17 cellular contexts compared by ENCODE assay signal in the genomic region with DNA sequence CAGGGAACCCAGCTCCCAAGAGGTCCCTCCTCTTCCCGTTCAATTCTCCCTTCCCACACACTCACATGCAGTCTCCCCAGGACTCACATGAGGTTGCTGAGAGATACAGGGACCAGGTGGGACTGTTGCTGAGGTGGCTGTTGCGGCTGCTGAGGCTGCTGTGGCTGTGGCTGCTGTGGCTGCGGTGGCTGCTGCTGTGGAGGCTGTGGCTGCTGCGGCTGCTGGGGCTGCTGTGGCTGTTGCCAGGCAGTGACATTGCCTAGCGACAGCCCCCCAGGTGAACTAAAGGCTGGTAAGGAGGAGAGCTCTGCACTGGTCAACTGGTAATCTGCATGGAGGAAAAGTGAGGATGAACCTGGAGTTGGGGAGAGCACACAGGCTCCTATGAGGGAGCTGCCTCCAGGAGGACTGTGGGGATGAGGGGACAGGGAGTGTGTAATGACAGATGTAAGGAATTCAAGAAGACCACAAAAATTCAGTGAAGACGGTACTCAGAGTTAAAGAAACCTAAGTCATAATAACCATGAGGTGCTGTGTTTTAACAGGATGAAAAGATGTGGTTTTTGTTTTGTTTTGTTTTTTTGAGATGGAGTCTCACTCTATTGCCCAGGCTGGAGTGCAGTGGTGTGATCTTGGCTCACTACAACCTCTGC. TPM values are rescaled to one million over a fixed set of nuclear protein-coding genes. Genes with fewer than 3 reads are reported as not detected.
A peak's percentile ranks its signal among the peaks of the same experiment; 100 is the strongest.
DNase-seq lines count a peak whose midpoint lies in the region; ATAC-seq, FAIRE-seq and TF ChIP-seq lines count a peak whose summit lies in the region.
"Had no signal": no experiment of that assay in that cellular context is flagged by ENCODE, and none has a peak within 500 bp of the region (broad histone marks: within the 10 kb centered on the region; RNA-seq: fewer than 3 reads in every experiment).

No MANE protein-coding gene starts in this region.

- no peak for ATAC-seq in stimulated activated naive CD8-positive, alpha-beta T cell treated with anti-CD3 and anti-CD28 coated beads, Interleukin-15, amount 100 ng/mL, for 72 hours
- no peak for ATAC-seq in activated CD8-positive, alpha-beta T cell treated with anti-CD3 and anti-CD28 coated beads, Interleukin-2, amount 10 ng/mL, durations not matched to agents 7 days and 5 days
- ATAC-seq: left colon had no signal

- TF ChIP-seq POLR2A in vagina (IDR thresholded peaks at IDR 0.05) (no peak), GM12891 (IDR thresholded peaks at IDR 0.05; ENCODE audit: low read depth, low read length) (no peak)

- no peak for DNase-seq in stimulated activated naive CD8-positive, alpha-beta T cell treated with anti-CD3 and anti-CD28 coated beads, Interleukin-15, amount 100 ng/mL, for 72 hours
- DNase-seq in activated CD8-positive, alpha-beta T cell treated with anti-CD3 and anti-CD28 coated beads, Interleukin-2, amount 10 ng/mL, durations not matched to agents 7 days and 5 days = no peak
- DNase-seq in immature natural killer cell = no peak
- DNase-seq in vagina (ENCODE audit: extremely low spot score in 2 of 2) = no peak
- no peak for DNase-seq in GM12891 (ENCODE audit: insufficient read length, low spot score)
- DNase-seq in mucosa of gallbladder (ENCODE audit: low spot score) = no peak
- DNase-seq in stimulated activated naive CD4-positive, alpha-beta T cell treated with Interleukin-2 at 50 U/mL for 16 hours (lab: John Stamatoyannopoulos, UW) = no peak
- DNase-seq: activated CD4-positive, alpha-beta T cell treated with anti-CD3 and anti-CD28 coated beads, Interleukin-2, amount 50 U/mL, for 1 hour; Karpas-422; left colon; NCI-H1105 treated with DMSO at 0.1 percent for 48 hours; NCI-H524; SW 1271; transverse colon had no signal

- H3K36me3 Mint-ChIP-seq in stimulated activated naive CD8-positive, alpha-beta T cell treated with anti-CD3 and anti-CD28 coated beads, Interleukin-15, Interleukin-2, amounts not matched to agents 100 ng/mL and 50 ng/mL, for 24 hours (ENCODE audit: low read depth) = peaks cover 46% of the 10 kb centered on the region
- peaks cover 45% of the 10 kb centered on the region for H3K36me3 Mint-ChIP-seq in activated CD8-positive, alpha-beta T cell treated with anti-CD3 and anti-CD28 coated beads, Interleukin-2, amount 10 ng/mL, durations not matched to agents 7 days and 5 days (ENCODE audit: low read depth)
- peaks cover 9 to 43% (median 20%) of the 10 kb centered on the region in 3 donors for H3K36me3 Mint-ChIP-seq in immature natural killer cell

- FAIRE-seq in GM12891 (lab: Jason Lieb, UNC) = no peak
- FAIRE-seq: H54 had no signal

- no peaks in the 10 kb centered on the region for H3K27me3 Mint-ChIP-seq in stimulated activated naive CD8-positive, alpha-beta T cell treated with anti-CD3 and anti-CD28 coated beads, Interleukin-15, Interleukin-2, amounts not matched to agents 100 ng/mL and 50 ng/mL, for 24 hours
- no peaks in the 10 kb centered on the region for H3K27me3 Mint-ChIP-seq in stimulated activated naive CD8-positive, alpha-beta T cell treated with anti-CD3 and anti-CD28 coated beads, Interleukin-15, amount 100 ng/mL, for 72 hours
- H3K27me3 Mint-ChIP-seq in activated CD8-positive, alpha-beta T cell treated with anti-CD3 and anti-CD28 coated beads, Interleukin-2, amount 10 ng/mL, durations not matched to agents 7 days and 5 days (ENCODE audit: low read depth) = no peaks in the 10 kb centered on the region
- H3K27me3 Mint-ChIP-seq in immature natural killer cell (ENCODE audit: low read depth in 3 of 3) = peaks cover 22 to 38% (median 27%) of the 10 kb centered on the region in 3 donors

- H3K27ac Mint-ChIP-seq in stimulated activated naive CD8-positive, alpha-beta T cell treated with anti-CD3 and anti-CD28 coated beads, Interleukin-15, Interleukin-2, amounts not matched to agents 100 ng/mL and 50 ng/mL, for 24 hours = peak overlapping the region; percentile 57
- H3K27ac Mint-ChIP-seq in stimulated activated naive CD8-positive, alpha-beta T cell treated with anti-CD3 and anti-CD28 coated beads, Interleukin-15, amount 100 ng/mL, for 72 hours = peak overlapping the region in 1 of 2 donors; percentile 85
- peak overlapping the region; percentile 8 for H3K27ac Mint-ChIP-seq in activated CD8-positive, alpha-beta T cell treated with anti-CD3 and anti-CD28 coated beads, Interleukin-2, amount 10 ng/mL, durations not matched to agents 7 days and 5 days
- peak overlapping the region in 5 of 6 donors; percentile 36 to 84 (median 46) for H3K27ac Mint-ChIP-seq in immature natural killer cell

- intact Hi-C loops in vagina (cut with DNase I) = no loop called here

- H3K4me1 Mint-ChIP-seq in stimulated activated naive CD8-positive, alpha-beta T cell treated with anti-CD3 and anti-CD28 coated beads, Interleukin-15, Interleukin-2, amounts not matched to agents 100 ng/mL and 50 ng/mL, for 24 hours (ENCODE audit: low read depth) = peaks cover 4% of the 10 kb centered on the region
- peaks cover 43% of the 10 kb centered on the region for H3K4me1 Mint-ChIP-seq in stimulated activated naive CD8-positive, alpha-beta T cell treated with anti-CD3 and anti-CD28 coated beads, Interleukin-15, amount 100 ng/mL, for 72 hours
- peaks cover 7% of the 10 kb centered on the region for H3K4me1 Mint-ChIP-seq in activated CD8-positive, alpha-beta T cell treated with anti-CD3 and anti-CD28 coated beads, Interleukin-2, amount 10 ng/mL, durations not matched to agents 7 days and 5 days (ENCODE audit: low read depth)
- peaks cover 4 to 23% of the 10 kb centered on the region in 2 donors for H3K4me1 Mint-ChIP-seq in immature natural killer cell

- POLR2A ChIA-PET in activated CD8-positive, alpha-beta T cell treated with anti-CD3 and anti-CD28 coated beads, Interleukin-2, amount 10 ng/mL, durations not matched to agents 7 days and 5 days (lab: Charles Lee) = interaction anchor here (0.8 to 1.1 kb wide), 2 partner anchors 123 to 148 kb away, joined by 3 to 4 read pairs; a partner anchor contains a TSS

- H3K4me3 ChIP-seq in vagina = no peak overlapping the region
- H3K4me3 ChIP-seq: breast epithelium, transverse colon had no signal

- H3K4me1 ChIP-seq in vagina = peaks cover 32% of the 10 kb centered on the region

- H3K27me3 ChIP-seq in vagina = no peaks in the 10 kb centered on the region
- H3K27me3 ChIP-seq: breast epithelium, transverse colon had no signal

- no peak overlapping the region for H3K4me3 Mint-ChIP-seq in stimulated activated naive CD8-positive, alpha-beta T cell treated with anti-CD3 and anti-CD28 coated beads, Interleukin-15, Interleukin-2, amounts not matched to agents 100 ng/mL and 50 ng/mL, for 24 hours
- no peak overlapping the region for H3K4me3 Mint-ChIP-seq in stimulated activated naive CD8-positive, alpha-beta T cell treated with anti-CD3 and anti-CD28 coated beads, Interleukin-15, amount 100 ng/mL, for 72 hours
- H3K4me3 Mint-ChIP-seq in activated CD8-positive, alpha-beta T cell treated with anti-CD3 and anti-CD28 coated beads, Interleukin-2, amount 10 ng/mL, durations not matched to agents 7 days and 5 days = no peak overlapping the region
- H3K4me3 Mint-ChIP-seq in immature natural killer cell = no peak overlapping the region

- peak overlapping the region; percentile 83 for H3K27ac ChIP-seq in vagina

- TF ChIP-seq CTCF in vagina (IDR thresholded peaks at IDR 0.05) = no peak

- H3K36me3 ChIP-seq in vagina = peaks cover 4 to 75% of the 10 kb centered on the region in 2 donors

- no peaks in the 10 kb centered on the region for H3K9me3 Mint-ChIP-seq in stimulated activated naive CD8-positive, alpha-beta T cell treated with anti-CD3 and anti-CD28 coated beads, Interleukin-15, Interleukin-2, amounts not matched to agents 100 ng/mL and 50 ng/mL, for 24 hours
- no peaks in the 10 kb centered on the region for H3K9me3 Mint-ChIP-seq in stimulated activated naive CD8-positive, alpha-beta T cell treated with anti-CD3 and anti-CD28 coated beads, Interleukin-15, amount 100 ng/mL, for 72 hours
- no peaks in the 10 kb centered on the region for H3K9me3 Mint-ChIP-seq in activated CD8-positive, alpha-beta T cell treated with anti-CD3 and anti-CD28 coated beads, Interleukin-2, amount 10 ng/mL, durations not matched to agents 7 days and 5 days (ENCODE audit: insufficient read depth)
- H3K9me3 Mint-ChIP-seq in immature natural killer cell = no peaks in the 10 kb centered on the region

- CTCF ChIA-PET in activated CD8-positive, alpha-beta T cell treated with anti-CD3 and anti-CD28 coated beads, Interleukin-2, amount 10 ng/mL, durations not matched to agents 7 days and 5 days (lab: Charles Lee) = interaction anchor here (1.0 to 3.1 kb wide), 3 partner anchors 12 to 83 kb away, joined by 3 to 9 read pairs (median 5); no protein-coding TSS in a partner anchor

- H3K9me3 ChIP-seq in vagina = no peaks in the 10 kb centered on the region
- H3K9me3 ChIP-seq: breast epithelium, transverse colon had no signal

TF ChIP-seq in GM12891, 5 proteins besides CTCF, POLR2A, EP300 and RAD21:
- TF ChIP-seq POU2F2 (IDR thresholded peaks at IDR 0.05; ENCODE audit: low read depth, low read length) (no peak), TAF1 (IDR thresholded peaks at IDR 0.05; ENCODE audit: low read depth, low read length) (no peak), POLR2AphosphoS5 (IDR thresholded peaks at IDR 0.05; ENCODE audit: low read depth, low read length) (no peak), PAX5 (IDR thresholded peaks at IDR 0.05; ENCODE audit: insufficient read depth, low read length, severe bottlenecking) (no peak), SPI1 (IDR thresholded peaks at IDR 0.05; ENCODE audit: low read depth, low read length) (no peak)

RNA-seq across cellular contexts. Expression of a gene that starts 31.8 kb away (rescaled TPM):
- 10 to 100 TPM; 34.8 to 40.1 TPM for total RNA-seq in activated CD8-positive, alpha-beta T cell treated with anti-CD3 and anti-CD28 coated beads, Interleukin-2, amount 10 ng/mL, durations not matched to agents 7 days and 5 days
- polyA plus RNA-seq in immature natural killer cell = 10 to 100 TPM in 1 of 3 donors, 1 to 10 TPM in 2; 5.0 to 22.8 (median 6.0) TPM
- total RNA-seq in vagina (33.9 TPM), mucosa of gallbladder (57.8 TPM)
- polyA plus RNA-seq in GM12891 (2012; ENCODE audit: low read depth, missing spikeins) = 23.8 TPM
